In genomic region chr11:124194696-124195418, GRCh38 we compare ENCODE assay signal across 9 cellular contexts. TPM values are rescaled to one million over a fixed set of nuclear protein-coding genes. Genes with fewer than 3 reads are reported as not detected.
A peak's percentile ranks its signal among the peaks of the same experiment; 100 is the strongest.
DNase-seq lines count a peak whose midpoint lies in the region; ATAC-seq and TF ChIP-seq lines count a peak whose summit lies in the region.
"Had no signal": no experiment of that assay in that cellular context is flagged by ENCODE, and none has a peak within 500 bp of the region (broad histone marks: within the 10 kb centered on the region; RNA-seq: fewer than 3 reads in every experiment).

No MANE protein-coding gene starts in this region.

- H3K4me1 Mint-ChIP-seq in activated T-cell treated with anti-CD3 and anti-CD28 coated beads, Interleukin-2, amount 50 U/mL, for 24 hours (ENCODE audit: low read depth): no peaks in the 10 kb centered on the region
- peaks cover 16% of the 10 kb centered on the region for H3K4me1 Mint-ChIP-seq in mesothelial cell of epicardium

- H3K9me3 ChIP-seq in colonic mucosa: no peaks in the 10 kb centered on the region
- no peaks in the 10 kb centered on the region for H3K9me3 ChIP-seq in upper lobe of right lung

- H3K27ac ChIP-seq in colonic mucosa (no peak overlapping the region), upper lobe of right lung (peak overlapping the region; percentile 64)

- ATAC-seq in SK-N-SH treated with all-trans-retinoic acid at 6 μM for 48 hours (peak; percentile 99), upper lobe of right lung (peak; percentile 94)

- peaks cover 21% of the 10 kb centered on the region for H3K27me3 Mint-ChIP-seq in activated T-cell treated with anti-CD3 and anti-CD28 coated beads, Interleukin-2, amount 50 U/mL, for 24 hours
- H3K27me3 Mint-ChIP-seq in mesothelial cell of epicardium (ENCODE audit: low read depth): no peaks in the 10 kb centered on the region

- H3K9ac ChIP-seq in colonic mucosa (ENCODE audit: low read depth in 2 of 2, low read length in 2 of 2): no peak overlapping the region

- H3K36me3 Mint-ChIP-seq in activated T-cell treated with anti-CD3 and anti-CD28 coated beads, Interleukin-2, amount 50 U/mL, for 24 hours (ENCODE audit: low read depth): no peaks in the 10 kb centered on the region
- H3K36me3 Mint-ChIP-seq in mesothelial cell of epicardium: no peaks in the 10 kb centered on the region

- H3K4me3 Mint-ChIP-seq in activated T-cell treated with anti-CD3 and anti-CD28 coated beads, Interleukin-2, amount 50 U/mL, for 24 hours: no peak overlapping the region
- no peak overlapping the region for H3K4me3 Mint-ChIP-seq in mesothelial cell of epicardium

- TF ChIP-seq CTCF in colonic mucosa (IDR thresholded peaks at IDR 0.05) (peak; percentile 73), mesothelial cell of epicardium (IDR thresholded peaks at IDR 0.05; ENCODE audit: unreplicated experiment) (peak; percentile 32), upper lobe of right lung (IDR thresholded peaks at IDR 0.05) (peak; percentile 65)

- intact Hi-C loops in colonic mucosa (cut with DNase I) (loop anchor here (2.0 to 10.0 kb wide), 2 partner anchors 90 to 124 kb away; no protein-coding TSS in a partner anchor), upper lobe of right lung (cut with DNase I) (no loop called here)

- H3K36me3 ChIP-seq in colonic mucosa (no peaks in the 10 kb centered on the region), upper lobe of right lung (no peaks in the 10 kb centered on the region)

- peak; percentile 8 for DNase-seq in activated T-cell treated with anti-CD3 and anti-CD28 coated beads for 1 hour (ENCODE audit: low read depth)
- no peak for DNase-seq in activated T-cell treated with anti-CD3 and anti-CD28 coated beads, Interleukin-2, amount 50 U/mL, for 24 hours
- DNase-seq in HCEC 1CT: peak; percentile 46
- peak; percentile 72 for DNase-seq in Kasumi-1 (lab: John Stamatoyannopoulos, UW)
- DNase-seq in colonic mucosa: peak; percentile 75
- DNase-seq in mesothelial cell of epicardium (ENCODE audit: low spot score in 2 of 2, unreplicated experiment in 2 of 2): no peak
- no peak for DNase-seq in upper lobe of right lung

- no peak overlapping the region for H3K4me3 ChIP-seq in colonic mucosa
- no peak overlapping the region for H3K4me3 ChIP-seq in upper lobe of right lung

- no peak overlapping the region for H3K27ac Mint-ChIP-seq in activated T-cell treated with anti-CD3 and anti-CD28 coated beads, Interleukin-2, amount 50 U/mL, for 24 hours
- no peak overlapping the region for H3K27ac Mint-ChIP-seq in mesothelial cell of epicardium

- no peaks in the 10 kb centered on the region for H3K9me3 Mint-ChIP-seq in activated T-cell treated with anti-CD3 and anti-CD28 coated beads, Interleukin-2, amount 50 U/mL, for 24 hours
- H3K9me3 Mint-ChIP-seq in mesothelial cell of epicardium: no peaks in the 10 kb centered on the region

- H3K27me3 ChIP-seq in colonic mucosa: no peaks in the 10 kb centered on the region
- no peaks in the 10 kb centered on the region for H3K27me3 ChIP-seq in upper lobe of right lung

- H3K4me1 ChIP-seq in colonic mucosa (no peaks in the 10 kb centered on the region), upper lobe of right lung (no peaks in the 10 kb centered on the region)

TF ChIP-seq in SK-N-SH treated with all-trans-retinoic acid at 6 μM for 48 hours, 23 proteins besides CTCF, POLR2A, EP300 and RAD21:
- TF ChIP-seq ISL1 (CRISPR knock-in tag; IDR thresholded peaks at IDR 0.05) (no peak), ZFP3 (CRISPR knock-in tag; IDR thresholded peaks at IDR 0.05) (no peak), ESRRG (CRISPR knock-in tag; IDR thresholded peaks at IDR 0.05) (no peak), CREB5 (CRISPR knock-in tag; IDR thresholded peaks at IDR 0.05; ENCODE audit: low read depth) (no peak), ZC3H10 (CRISPR knock-in tag; IDR thresholded peaks at IDR 0.05) (no peak), TSHZ2 (CRISPR knock-in tag; IDR thresholded peaks at IDR 0.05) (no peak), PPARA (CRISPR knock-in tag; IDR thresholded peaks at IDR 0.05; ENCODE audit: borderline replicate concordance) (no peak), CSDC2 (CRISPR knock-in tag; IDR thresholded peaks at IDR 0.05) (no peak), CSRNP3 (CRISPR knock-in tag; IDR thresholded peaks at IDR 0.05) (no peak), SNAI2 (CRISPR knock-in tag; IDR thresholded peaks at IDR 0.05) (no peak), TOX (CRISPR knock-in tag; IDR thresholded peaks at IDR 0.05; ENCODE audit: borderline replicate concordance) (no peak), ZFP30 (CRISPR knock-in tag; IDR thresholded peaks at IDR 0.05) (no peak), ZNF565 (CRISPR knock-in tag; conservative IDR thresholded peaks at IDR 0.05; ENCODE audit: low read depth) (no peak), BACH2 (CRISPR knock-in tag; IDR thresholded peaks at IDR 0.05; ENCODE audit: borderline replicate concordance) (no peak), RARB (CRISPR knock-in tag; IDR thresholded peaks at IDR 0.05) (no peak), ZNF70 (CRISPR knock-in tag; IDR thresholded peaks at IDR 0.05) (no peak), POU6F1 (CRISPR knock-in tag; IDR thresholded peaks at IDR 0.05; ENCODE audit: borderline replicate concordance, low read depth) (no peak), TCF4 (CRISPR knock-in tag; IDR thresholded peaks at IDR 0.05; ENCODE audit: borderline replicate concordance) (no peak)

RNA-seq across cellular contexts. Expression of gene OR10D3, which starts 11.7 kb away (rescaled TPM):
- not detected for total RNA-seq in colonic mucosa
- not detected in 3 replicates for total RNA-seq in mesothelial cell of epicardium
- not detected for total RNA-seq in upper lobe of right lung
- total RNA-seq: lower leg skin had no signal

RNA-seq across cellular contexts. Expression of gene OR8G1, which starts 46.0 kb away (rescaled TPM):
- total RNA-seq in colonic mucosa (not detected), mesothelial cell of epicardium (not detected in 3 replicates), upper lobe of right lung (not detected)
- total RNA-seq: lower leg skin had no signal

Comparison
In these comparisons a context has a peak if more than half of its experiments do, and no peak if none do; other contexts are left out.
1. DNase-seq: peak in activated T-cell treated with anti-CD3 and anti-CD28 coated beads for 1 hour (single experiment), HCEC 1CT (single experiment), Kasumi-1 (2 of 2) and colonic mucosa (single experiment); none in activated T-cell treated with anti-CD3 and anti-CD28 coated beads, Interleukin-2, amount 50 U/mL, for 24 hours (single experiment), mesothelial cell of epicardium (0 of 2) and upper lobe of right lung (single experiment).
2. Peak in every context shown above with its lines, with median percentiles within 50 percentile points of each other: CTCF ChIP-seq.